ENCODE assay signal across 8 cellular contexts in genomic region chr22:37199103-37199838, GRCh38. TPM values are rescaled to one million over a fixed set of nuclear protein-coding genes. Genes with fewer than 3 reads are reported as not detected.
DNase-seq lines count a peak whose midpoint lies in the region; ATAC-seq lines count a peak whose summit lies in the region.

No MANE protein-coding gene starts in this region.

- no peaks in the 10 kb centered on the region for H4K20me1 ChIP-seq in BLaER1

- H3K4me1 ChIP-seq in BLaER1: peaks cover 49% of the 10 kb centered on the region

- no peaks in the 10 kb centered on the region for H3K27me3 Mint-ChIP-seq in activated CD4-positive, alpha-beta T cell treated with anti-CD3 and anti-CD28 coated beads, Interleukin-2, amount 10 ng/mL, durations not matched to agents 24 days and 14 days

- peaks cover 2% of the 10 kb centered on the region for H3K36me3 Mint-ChIP-seq in activated CD4-positive, alpha-beta T cell treated with anti-CD3 and anti-CD28 coated beads, Interleukin-2, amount 10 ng/mL, durations not matched to agents 24 days and 14 days (ENCODE audit: low read depth)

- DNase-seq in GM19240 (ENCODE audit: insufficient read length, low spot score) (peak; percentile 95), NCI-H524 treated with DMSO at 0.1 percent for 48 hours (lab: John Stamatoyannopoulos, UW) (peak; percentile 80), cortex of kidney (lab: John Stamatoyannopoulos, UW) (peak; percentile 94), left kidney (ENCODE audit: low read depth, low spot score) (peak; percentile 99)
- DNase-seq in activated CD4-positive, alpha-beta T cell treated with anti-CD3 and anti-CD28 coated beads, Interleukin-2, amount 10 ng/mL, durations not matched to agents 24 days and 14 days: peak; percentile 100
- DNase-seq in stimulated activated CD4-positive, alpha-beta T cell treated with anti-CD3 and anti-CD28 coated beads, Interleukin-2, amount 100 ng/mL, for 24 hours: peak; percentile 99 to 100

- H3K27ac ChIP-seq in BLaER1: peak overlapping the region; percentile 93

- peak overlapping the region; percentile 93 for H3K4me3 Mint-ChIP-seq in activated CD4-positive, alpha-beta T cell treated with anti-CD3 and anti-CD28 coated beads, Interleukin-2, amount 10 ng/mL, durations not matched to agents 24 days and 14 days

- H3K9me3 Mint-ChIP-seq in activated CD4-positive, alpha-beta T cell treated with anti-CD3 and anti-CD28 coated beads, Interleukin-2, amount 10 ng/mL, durations not matched to agents 24 days and 14 days: no peaks in the 10 kb centered on the region

- H3K4me1 Mint-ChIP-seq in activated CD4-positive, alpha-beta T cell treated with anti-CD3 and anti-CD28 coated beads, Interleukin-2, amount 10 ng/mL, durations not matched to agents 24 days and 14 days: peaks cover 37% of the 10 kb centered on the region

- H3K9me3 ChIP-seq in BLaER1: no peaks in the 10 kb centered on the region

- H3K9ac ChIP-seq in BLaER1: peak overlapping the region; percentile 86

- no peaks in the 10 kb centered on the region for H3K27me3 ChIP-seq in BLaER1

- intact Hi-C loops in activated CD4-positive, alpha-beta T cell treated with anti-CD3 and anti-CD28 coated beads, Interleukin-2, amount 10 ng/mL, durations not matched to agents 24 days and 14 days (cut with micrococcal nuclease): loop anchor here (1.0 to 10.0 kb wide), 9 partner anchors 32 to 416 kb away; partner anchors contain the start of genes NCF4 and RAC2

- H3K27ac Mint-ChIP-seq in activated CD4-positive, alpha-beta T cell treated with anti-CD3 and anti-CD28 coated beads, Interleukin-2, amount 10 ng/mL, durations not matched to agents 24 days and 14 days: peak overlapping the region; percentile 98

- ATAC-seq in HG03460 (IDR thresholded peaks at IDR 0.05; ENCODE audit: unreplicated experiment): peak; percentile 87

- H3K36me3 ChIP-seq in BLaER1: no peaks in the 10 kb centered on the region

- H3K4me2 ChIP-seq in BLaER1: peak overlapping the region; percentile 96

- peak overlapping the region; percentile 73 for H3K4me3 ChIP-seq in BLaER1

RNA-seq across cellular contexts. Expression of gene C1QTNF6, which starts 11.2 kb away (rescaled TPM):
- 6.0 and 6.9 TPM in 2 replicates for total RNA-seq in activated CD4-positive, alpha-beta T cell treated with anti-CD3 and anti-CD28 coated beads, Interleukin-2, amount 10 ng/mL, durations not matched to agents 24 days and 14 days

RNA-seq across cellular contexts. Expression of gene SSTR3, which starts 13.0 kb away (rescaled TPM):
- total RNA-seq in activated CD4-positive, alpha-beta T cell treated with anti-CD3 and anti-CD28 coated beads, Interleukin-2, amount 10 ng/mL, durations not matched to agents 24 days and 14 days: 3.5 and 4.0 TPM in 2 replicates

RNA-seq across cellular contexts. Expression of gene RAC2, which starts 44.8 kb away (rescaled TPM):
- total RNA-seq in activated CD4-positive, alpha-beta T cell treated with anti-CD3 and anti-CD28 coated beads, Interleukin-2, amount 10 ng/mL, durations not matched to agents 24 days and 14 days: 519 and 540 TPM in 2 replicates

RNA-seq across cellular contexts. Expression of gene IL2RB, which starts 49.6 kb away (rescaled TPM):
- 288 and 296 TPM in 2 replicates for total RNA-seq in activated CD4-positive, alpha-beta T cell treated with anti-CD3 and anti-CD28 coated beads, Interleukin-2, amount 10 ng/mL, durations not matched to agents 24 days and 14 days

Comparison
In these comparisons a context has a peak if more than half of its experiments do, and no peak if none do; other contexts are left out.
1. Peak in every context shown above with its lines: DNase-seq, ATAC-seq, H3K4me3 ChIP-seq and H3K27ac ChIP-seq.